Comparison of ENCODE assay signal across 1 cellular context in the genomic region with DNA sequence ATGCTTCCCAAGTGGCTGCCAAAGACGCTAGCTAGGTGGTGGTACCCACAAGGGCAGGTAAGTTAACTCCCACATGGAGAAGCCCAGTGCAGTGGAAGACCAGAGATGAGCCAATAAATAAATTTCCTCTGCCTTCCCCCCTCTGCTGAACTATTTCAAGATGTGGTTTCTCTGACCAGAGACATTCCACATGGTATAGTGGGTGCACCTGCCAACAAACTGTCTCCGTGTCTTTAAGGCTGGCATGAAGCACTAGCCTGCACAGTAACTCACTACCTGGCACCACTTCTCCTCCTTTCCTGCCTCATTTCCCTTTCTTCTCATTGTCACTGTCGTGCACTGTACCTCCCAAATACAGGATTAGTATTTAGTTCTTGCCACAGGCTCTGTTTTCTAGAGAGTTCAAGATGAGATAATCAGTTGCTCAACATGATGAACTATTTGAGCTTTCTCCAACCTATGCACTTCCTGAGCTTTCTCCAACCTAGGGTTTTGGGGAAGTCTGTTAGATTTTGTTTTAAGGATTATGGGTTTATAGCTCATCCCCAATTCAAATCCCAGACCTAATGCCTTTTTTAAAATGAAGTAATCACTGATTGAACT.
TF ChIP-seq lines count a peak whose summit lies in the region.

No MANE protein-coding gene starts in this region.

TF ChIP-seq in SK-N-SH, 30 proteins besides CTCF, POLR2A, EP300 and RAD21 (continued from another document):
- TF ChIP-seq MAX (IDR thresholded peaks at IDR 0.05; ENCODE audit: low read depth), result no peak
- no peak for TF ChIP-seq SMC3 (IDR thresholded peaks at IDR 0.05; ENCODE audit: low read depth, low read length)
- no peak for TF ChIP-seq TEAD4 (IDR thresholded peaks at IDR 0.05; ENCODE audit: borderline replicate concordance, insufficient read depth)
- TF ChIP-seq FOSL2 (IDR thresholded peaks at IDR 0.05; ENCODE audit: borderline replicate concordance, low read depth), result no peak
- TF ChIP-seq, protein P1, sequence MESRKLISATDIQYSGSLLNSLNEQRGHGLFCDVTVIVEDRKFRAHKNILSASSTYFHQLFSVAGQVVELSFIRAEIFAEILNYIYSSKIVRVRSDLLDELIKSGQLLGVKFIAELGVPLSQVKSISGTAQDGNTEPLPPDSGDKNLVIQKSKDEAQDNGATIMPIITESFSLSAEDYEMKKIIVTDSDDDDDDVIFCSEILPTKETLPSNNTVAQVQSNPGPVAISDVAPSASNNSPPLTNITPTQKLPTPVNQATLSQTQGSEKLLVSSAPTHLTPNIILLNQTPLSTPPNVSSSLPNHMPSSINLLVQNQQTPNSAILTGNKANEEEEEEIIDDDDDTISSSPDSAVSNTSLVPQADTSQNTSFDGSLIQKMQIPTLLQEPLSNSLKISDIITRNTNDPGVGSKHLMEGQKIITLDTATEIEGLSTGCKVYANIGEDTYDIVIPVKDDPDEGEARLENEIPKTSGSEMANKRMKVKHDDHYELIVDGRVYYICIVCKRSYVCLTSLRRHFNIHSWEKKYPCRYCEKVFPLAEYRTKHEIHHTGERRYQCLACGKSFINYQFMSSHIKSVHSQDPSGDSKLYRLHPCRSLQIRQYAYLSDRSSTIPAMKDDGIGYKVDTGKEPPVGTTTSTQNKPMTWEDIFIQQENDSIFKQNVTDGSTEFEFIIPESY (IDR thresholded peaks at IDR 0.05; ENCODE audit: borderline replicate concordance, low read depth), result no peak
TF ChIP-seq in SK-N-SH: peak in this region for 0.
